10 cellular contexts compared by ENCODE assay signal in the genomic region with DNA sequence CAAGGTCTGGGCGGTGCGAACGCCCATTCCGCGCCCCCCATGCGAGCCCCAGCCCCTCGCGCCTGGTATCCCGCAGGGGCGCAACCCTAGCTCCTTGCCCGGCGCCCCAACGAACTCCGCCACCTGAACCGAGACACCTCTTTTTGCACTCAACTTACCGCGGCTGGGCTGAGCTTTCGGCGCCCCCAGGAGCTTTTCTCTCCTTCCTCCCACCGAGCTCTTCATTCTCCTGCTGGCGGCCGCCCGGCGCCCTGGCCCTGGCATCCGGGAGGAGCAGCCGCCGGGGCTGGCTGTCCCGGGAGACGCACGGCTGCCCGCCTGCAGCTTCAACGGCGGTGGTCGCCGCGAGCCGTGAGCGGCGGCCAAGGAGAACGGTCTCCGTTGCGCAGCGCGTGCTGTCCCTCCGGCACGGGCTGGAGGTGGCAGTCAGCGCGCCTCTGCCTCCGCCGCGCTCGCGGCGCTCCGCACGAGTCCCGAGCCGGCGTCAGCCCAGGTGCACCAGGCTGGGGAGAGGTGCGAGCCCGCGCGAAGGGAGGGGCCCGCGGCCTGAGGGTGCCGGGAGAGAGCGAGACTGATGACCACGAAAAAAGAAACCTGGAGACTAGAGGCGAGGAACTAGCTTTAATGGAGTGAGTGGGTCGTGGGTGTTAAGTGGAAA.
A peak's percentile ranks its signal among the peaks of the same experiment; 100 is the strongest.
DNase-seq lines count a peak whose midpoint lies in the region; ATAC-seq and TF ChIP-seq lines count a peak whose summit lies in the region.
"Had no signal": no experiment of that assay in that cellular context is flagged by ENCODE, and none has a peak within 500 bp of the region (broad histone marks: within the 10 kb centered on the region; RNA-seq: fewer than 3 reads in every experiment).

No MANE protein-coding gene starts in this region.

- H3K27ac Mint-ChIP-seq in CD4-positive, alpha-beta T cell, result no peak overlapping the region

- intact Hi-C loops in CD4-positive, alpha-beta T cell (cut with DNase I, micrococcal nuclease), result no loop called here

- no peak overlapping the region for H3K4me3 Mint-ChIP-seq in CD4-positive, alpha-beta T cell

- DNase-seq in DMS 273 (lab: John Stamatoyannopoulos, UW; ENCODE audit: unreplicated experiment), result peak; percentile 58
- no peak for DNase-seq in DMS 273 treated with DMSO at 0.1 percent for 48 hours (lab: John Stamatoyannopoulos, UW)
- DNase-seq in cerebellar cortex (ENCODE audit: low spot score), result peak; percentile 59
- DNase-seq in islet precursor cell, result peak; percentile 74
- no peak for DNase-seq in CD4-positive, alpha-beta T cell
- DNase-seq in NK-92 (lab: John Stamatoyannopoulos, UW; ENCODE audit: unreplicated experiment), result no peak
- no peak for DNase-seq in activated CD4-positive, alpha-beta T cell treated with anti-CD3 and anti-CD28 coated beads, Interleukin-2, amount 50 U/mL, for 4 hours

- no peaks in the 10 kb centered on the region for H3K9me3 ChIP-seq in subcutaneous abdominal adipose tissue (ENCODE audit: control insufficient read depth in 5 of 5, low read length in 5 of 5)
- no peaks in the 10 kb centered on the region for H3K9me3 ChIP-seq in CD4-positive, alpha-beta T cell (ENCODE audit: control insufficient read depth, low read length)

- H3K36me3 Mint-ChIP-seq in CD4-positive, alpha-beta T cell (ENCODE audit: low read depth), result no peaks in the 10 kb centered on the region

- H3K9me3 Mint-ChIP-seq in CD4-positive, alpha-beta T cell, result peaks cover 2% of the 10 kb centered on the region

- H3K4me1 ChIP-seq in subcutaneous abdominal adipose tissue (ENCODE audit: control insufficient read depth in 5 of 5, insufficient read depth in 5 of 5, low read length in 5 of 5), result peaks cover 0 to 25% (median 22%) of the 10 kb centered on the region in 5 donors

- H3K36me3 ChIP-seq in subcutaneous abdominal adipose tissue (ENCODE audit: control insufficient read depth in 5 of 5, insufficient read depth in 5 of 5, low read length in 5 of 5), result no peaks in the 10 kb centered on the region

- H3K4me3 ChIP-seq in subcutaneous abdominal adipose tissue (ENCODE audit: low read depth in 1 of 5, low read length in 5 of 5), result peak overlapping the region; percentile 49 to 67 (median 60)

- no peak overlapping the region for H3K9ac ChIP-seq in subcutaneous abdominal adipose tissue (ENCODE audit: low read length in 5 of 5)

- peaks cover 33% of the 10 kb centered on the region for H3K27me3 Mint-ChIP-seq in CD4-positive, alpha-beta T cell

- H3K27ac ChIP-seq in subcutaneous abdominal adipose tissue (ENCODE audit: low read depth, low read length), result no peak overlapping the region
- no peak overlapping the region for H3K27ac ChIP-seq in CD4-positive, alpha-beta T cell (ENCODE audit: low read depth, low read length)
- H3K27ac ChIP-seq: 22Rv1 had no signal

- CTCF ChIA-PET in CD4-positive, alpha-beta T cell (lab: Charles Lee), result no interaction called here

- TF ChIP-seq CTCF in CD4-positive, alpha-beta T cell (IDR thresholded peaks at IDR 0.05), result no peak

- ATAC-seq in CD4-positive, alpha-beta T cell (ENCODE audit: poor library complexity), result no peak
- ATAC-seq: left lobe of liver had no signal

- peaks cover 11 to 20% (median 14%) of the 10 kb centered on the region in 5 donors for H3K27me3 ChIP-seq in subcutaneous abdominal adipose tissue (ENCODE audit: control insufficient read depth in 5 of 5, insufficient read depth in 4 of 5, low read length in 5 of 5)
- peaks cover 9% of the 10 kb centered on the region for H3K27me3 ChIP-seq in CD4-positive, alpha-beta T cell (ENCODE audit: control insufficient read depth, insufficient read depth, low read length)

- POLR2A ChIA-PET in CD4-positive, alpha-beta T cell (lab: Charles Lee), result no interaction called here

- H3K4me1 Mint-ChIP-seq in CD4-positive, alpha-beta T cell (ENCODE audit: low read depth), result no peaks in the 10 kb centered on the region

Comparison
In these comparisons a context has a peak if more than half of its experiments do, and no peak if none do; other contexts are left out.
1. DNase-seq: peak in DMS 273 (single experiment), cerebellar cortex (single experiment) and islet precursor cell (single experiment); none in DMS 273 treated with DMSO at 0.1 percent for 48 hours (single experiment), CD4-positive, alpha-beta T cell (0 of 10), NK-92 (single experiment) and activated CD4-positive, alpha-beta T cell treated with anti-CD3 and anti-CD28 coated beads, Interleukin-2, amount 50 U/mL, for 4 hours (0 of 2).